In the genomic region with DNA sequence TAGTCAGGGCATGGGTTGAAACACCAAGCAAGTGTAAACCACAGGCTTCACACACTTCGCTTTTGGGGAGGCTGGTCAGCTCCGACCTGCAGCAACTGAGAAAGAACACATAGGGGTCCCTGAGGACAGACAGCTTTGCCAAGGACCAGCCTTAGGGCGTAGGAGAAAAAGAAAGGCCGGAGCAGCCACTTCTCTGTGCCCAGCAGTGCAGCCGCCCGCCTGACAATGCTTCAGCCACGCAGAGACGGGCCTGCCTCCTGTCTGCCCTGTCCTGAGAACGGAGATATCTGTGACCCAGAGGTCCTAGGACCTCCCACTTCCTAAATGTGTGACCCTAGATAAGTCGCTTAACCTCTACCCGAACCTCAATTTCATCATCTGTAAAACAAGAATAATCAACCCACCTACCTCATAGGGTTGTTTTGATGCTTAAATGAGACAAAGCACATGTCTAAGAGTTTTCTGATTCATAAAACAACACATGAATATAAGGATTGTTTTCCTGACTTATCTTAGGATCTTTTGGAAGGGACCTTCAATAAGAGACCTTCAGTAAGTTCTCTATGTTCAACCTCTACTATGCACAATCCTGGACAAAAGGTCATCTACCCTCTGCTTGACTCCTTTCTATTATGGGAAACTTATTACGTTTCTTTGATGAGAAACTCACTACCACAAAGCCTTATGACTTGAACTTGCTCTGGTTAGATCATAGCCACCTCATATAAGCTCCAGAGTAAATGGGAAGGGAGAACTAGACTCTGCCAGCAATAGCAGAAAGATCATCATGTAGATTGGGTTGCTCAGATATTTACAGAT, we compare ENCODE assay signal across 25 cellular contexts. TPM values are rescaled to one million over a fixed set of nuclear protein-coding genes. Genes with fewer than 3 reads are reported as not detected.
DNase-seq lines count a peak whose midpoint lies in the region; ATAC-seq, FAIRE-seq and TF ChIP-seq lines count a peak whose summit lies in the region.
"Had no signal": no experiment of that assay in that cellular context is flagged by ENCODE, and none has a peak within 500 bp of the region (broad histone marks: within the 10 kb centered on the region; RNA-seq: fewer than 3 reads in every experiment).

No MANE protein-coding gene starts in this region.

- peak; percentile 5 for FAIRE-seq in GM12892 (lab: Jason Lieb, UNC)
- FAIRE-seq: GM19239, HTR-8/SVneo had no signal

- POLR2A ChIA-PET in naive thymus-derived CD4-positive, alpha-beta T cell (lab: Charles Lee): interaction anchor here (1.6 kb wide), 1 partner anchor 260 kb away, joined by 3 read pairs; no protein-coding TSS in a partner anchor

- no peak for TF ChIP-seq POLR2A in GM12892 (IDR thresholded peaks at IDR 0.05; ENCODE audit: low read depth, low read length)

- CTCF ChIA-PET in naive thymus-derived CD4-positive, alpha-beta T cell (lab: Charles Lee): interaction anchor here (0.6 to 1.3 kb wide), 2 partner anchors 256 to 502 kb away, joined by 3 read pairs; no protein-coding TSS in a partner anchor

- peaks cover 37% of the 10 kb centered on the region for H3K4me1 Mint-ChIP-seq in endothelial cell (ENCODE audit: unreplicated experiment)
- peaks cover 6 to 33% (median 7%) of the 10 kb centered on the region in 7 donors for H3K4me1 Mint-ChIP-seq in naive thymus-derived CD4-positive, alpha-beta T cell

- H3K36me3 ChIP-seq in naive thymus-derived CD4-positive, alpha-beta T cell (ENCODE audit: control insufficient read depth in 2 of 3, insufficient read depth in 3 of 3, low read length in 3 of 3): no peaks in the 10 kb centered on the region

- no peak overlapping the region for H3K27ac ChIP-seq in naive thymus-derived CD4-positive, alpha-beta T cell (ENCODE audit: low read depth, low read length)
- H3K27ac ChIP-seq: 22Rv1 had no signal

- H3K4me3 Mint-ChIP-seq in endothelial cell (ENCODE audit: unreplicated experiment): no peak overlapping the region
- no peak overlapping the region for H3K4me3 Mint-ChIP-seq in naive thymus-derived CD4-positive, alpha-beta T cell
- H3K4me3 Mint-ChIP-seq: GM23338 had no signal

- DNase-seq in NK-92 treated with Interleukin-12 subunit alpha and Interleukin-12 subunit beta, amount 100 ng/mL, for 24 hours (lab: John Stamatoyannopoulos, UW): peak; percentile 35
- DNase-seq in NK-92 (lab: John Stamatoyannopoulos, UW; ENCODE audit: unreplicated experiment): no peak
- no peak for DNase-seq in GM12892 (ENCODE audit: insufficient read length)
- no peak for DNase-seq in endothelial cell (ENCODE audit: low spot score)
- no peak for DNase-seq in naive thymus-derived CD4-positive, alpha-beta T cell
- DNase-seq in NCI-H345 (lab: John Stamatoyannopoulos, UW): no peak
- DNase-seq in left lobe of liver (ENCODE audit: low spot score): no peak
- DNase-seq: AML-193, Calu3, dermis blood vessel endothelial cell, glutamatergic neuron, NCI-H1092, NCI-H2081, NCI-H510A treated with DMSO at 0.1 percent for 48 hours had no signal

- intact Hi-C loops in naive thymus-derived CD4-positive, alpha-beta T cell (cut with micrococcal nuclease): no loop called here

- H3K27ac Mint-ChIP-seq in endothelial cell (ENCODE audit: unreplicated experiment): peak overlapping the region; percentile 78
- H3K27ac Mint-ChIP-seq in naive thymus-derived CD4-positive, alpha-beta T cell: no peak overlapping the region
- H3K27ac Mint-ChIP-seq: activated T-helper 2 cell treated with anti-CD3 and anti-CD28 coated beads, Interferon-gamma antibody, Interleukin-2, Interleukin-4, amounts not matched to agents 10 μg/mL and 5 μg/mL and 100 μg/mL, durations not matched to agents 14 hours and 24 hours and 36 hours; GM23338 had no signal

- ATAC-seq in naive thymus-derived CD4-positive, alpha-beta T cell: peak; percentile 36
- ATAC-seq in GM19455 (IDR thresholded peaks at IDR 0.05; ENCODE audit: unreplicated experiment): no peak
- no peak for ATAC-seq in left lobe of liver
- ATAC-seq: GM23338 had no signal

- H3K4me1 ChIP-seq in naive thymus-derived CD4-positive, alpha-beta T cell (ENCODE audit: control insufficient read depth in 2 of 2, insufficient read depth in 2 of 2, low read length in 2 of 2): peaks cover 0 to 4% of the 10 kb centered on the region in 2 donors

- no peaks in the 10 kb centered on the region for H3K9me3 Mint-ChIP-seq in endothelial cell (ENCODE audit: unreplicated experiment)
- H3K9me3 Mint-ChIP-seq in naive thymus-derived CD4-positive, alpha-beta T cell: peaks cover 0 to 3% (median 0%) of the 10 kb centered on the region in 11 donors
- H3K9me3 Mint-ChIP-seq: activated T-helper 2 cell treated with anti-CD3 and anti-CD28 coated beads, Interferon-gamma antibody, Interleukin-2, Interleukin-4, amounts not matched to agents 10 μg/mL and 5 μg/mL and 100 μg/mL, durations not matched to agents 14 hours and 24 hours and 36 hours; GM23338 had no signal

- H3K4me3 ChIP-seq in naive thymus-derived CD4-positive, alpha-beta T cell (ENCODE audit: low read length): no peak overlapping the region
- H3K4me3 ChIP-seq: GM23338 had no signal

- H3K36me3 Mint-ChIP-seq in endothelial cell (ENCODE audit: low read depth, unreplicated experiment): no peaks in the 10 kb centered on the region
- H3K36me3 Mint-ChIP-seq in naive thymus-derived CD4-positive, alpha-beta T cell: no peaks in the 10 kb centered on the region

- TF ChIP-seq CTCF in endothelial cell (IDR thresholded peaks at IDR 0.05; ENCODE audit: unreplicated experiment): no peak

- no peaks in the 10 kb centered on the region for H3K27me3 ChIP-seq in naive thymus-derived CD4-positive, alpha-beta T cell (ENCODE audit: control insufficient read depth in 2 of 2, insufficient read depth in 2 of 2, low read length in 2 of 2)

- H3K27me3 Mint-ChIP-seq in endothelial cell (ENCODE audit: unreplicated experiment): peaks cover 1% of the 10 kb centered on the region
- H3K27me3 Mint-ChIP-seq in naive thymus-derived CD4-positive, alpha-beta T cell: peaks cover 0 to 5% (median 0%) of the 10 kb centered on the region in 5 donors

- no peaks in the 10 kb centered on the region for H3K9me3 ChIP-seq in naive thymus-derived CD4-positive, alpha-beta T cell (ENCODE audit: control insufficient read depth in 2 of 3, low read length in 3 of 3)

RNA-seq across cellular contexts. Expression of gene RFTN1, which starts 32.9 kb away (rescaled TPM):
- polyA plus RNA-seq in GM12892 (2012; ENCODE audit: missing spikeins): 163 TPM
- total RNA-seq in endothelial cell (ENCODE audit: unreplicated experiment): 41.8 TPM
- 10 to 100 TPM; 51.1 to 68.8 (median 61.5) TPM for total RNA-seq in naive thymus-derived CD4-positive, alpha-beta T cell
- polyA plus RNA-seq in naive thymus-derived CD4-positive, alpha-beta T cell: 10 to 100 TPM; 44.8 to 53.2 TPM
- total RNA-seq in left lobe of liver: 20.9 TPM

RNA-seq across cellular contexts. Expression of gene DAZL, which starts 58.8 kb away (rescaled TPM):
- 0.89 TPM for polyA plus RNA-seq in GM12892 (2012; ENCODE audit: missing spikeins)
- total RNA-seq in endothelial cell (ENCODE audit: unreplicated experiment) (0.33 TPM), left lobe of liver (not detected)
- not detected for total RNA-seq in naive thymus-derived CD4-positive, alpha-beta T cell
- polyA plus RNA-seq in naive thymus-derived CD4-positive, alpha-beta T cell: not detected
- total RNA-seq: activated T-helper 2 cell treated with anti-CD3 and anti-CD28 coated beads, Interferon-gamma antibody, Interleukin-2, Interleukin-4, amounts not matched to agents 10 μg/mL and 5 μg/mL and 100 μg/mL, durations not matched to agents 14 hours and 24 hours and 36 hours; Calu3; dermis blood vessel endothelial cell; LHCN-M2; lung microvascular endothelial cell; omental fat pad; urinary bladder had no signal
- polyA plus RNA-seq: esophagus, urinary bladder had no signal
